ENCODE assay signal across 21 cellular contexts in genomic region chr1:109379907-109380306, GRCh38. TPM values are rescaled to one million over a fixed set of nuclear protein-coding genes. Genes with fewer than 3 reads are reported as not detected.
DNase-seq lines count a peak whose midpoint lies in the region; ATAC-seq and TF ChIP-seq lines count a peak whose summit lies in the region.
"Had no signal": no experiment of that assay in that cellular context is flagged by ENCODE, and none has a peak within 500 bp of the region (broad histone marks: within the 10 kb centered on the region; RNA-seq: fewer than 3 reads in every experiment).

No MANE protein-coding gene starts in this region.

- no peak overlapping the region for H3K9ac ChIP-seq in trophoblast cell (ENCODE audit: low read length)
- H3K9ac ChIP-seq: SK-N-SH had no signal

- no peak for TF ChIP-seq CTCF in right atrium auricular region (IDR thresholded peaks at IDR 0.05)
- no peak for TF ChIP-seq CTCF in coronary artery (IDR thresholded peaks at IDR 0.05)
- TF ChIP-seq CTCF in thoracic aorta (IDR thresholded peaks at IDR 0.05) = no peak

- H2AK5ac ChIP-seq in trophoblast cell (ENCODE audit: low read length) = peak overlapping the region; percentile 68

- no peak overlapping the region for H3K14ac ChIP-seq in trophoblast cell (ENCODE audit: low read length)

- ATAC-seq in thoracic aorta (ENCODE audit: insufficient number of reproducible peaks, low FRiP score, low read depth) = no peak
- ATAC-seq in GM18498 (IDR thresholded peaks at IDR 0.05; ENCODE audit: unreplicated experiment) = no peak
- ATAC-seq in GM21360 (IDR thresholded peaks at IDR 0.05; ENCODE audit: unreplicated experiment) = no peak

- H2BK120ac ChIP-seq in trophoblast cell (ENCODE audit: insufficient read depth, low read length, poor library complexity) = no peak overlapping the region

- H2AFZ ChIP-seq in trophoblast cell (ENCODE audit: insufficient read depth, low read length, poor library complexity) = no peak overlapping the region

- WGBS in trophoblast cell (ENCODE audit: extremely low coverage, insufficient coverage, insufficient read length) = no CpG with 5 or more reads among the region's 3 CpGs

- H3K4me1 ChIP-seq in right atrium auricular region = peaks cover 0 to 53% of the 10 kb centered on the region in 2 donors
- H3K4me1 ChIP-seq in trophoblast cell (ENCODE audit: control insufficient read depth in 1 of 2, insufficient read depth in 2 of 2, low read length in 2 of 2) = peaks cover 2 to 10% of the 10 kb centered on the region in 2 experiments
- H3K4me1 ChIP-seq in thoracic aorta (ENCODE audit: control insufficient read depth in 1 of 2, low read depth in 2 of 2) = peaks cover 61 to 95% of the 10 kb centered on the region in 2 donors
- H3K4me1 ChIP-seq: Peyer's patch had no signal

- H3K27me3 ChIP-seq in right atrium auricular region (no peaks in the 10 kb centered on the region), trophoblast cell (ENCODE audit: insufficient read depth, low read length) (no peaks in the 10 kb centered on the region), thoracic aorta (replicated peaks; ENCODE audit: insufficient read depth) (no peaks in the 10 kb centered on the region)
- H3K27me3 ChIP-seq: Peyer's patch had no signal

- no peak for DNase-seq in right atrium auricular region (ENCODE audit: low spot score)
- DNase-seq in cardiac septum (ENCODE audit: low spot score) = no peak
- no peak for DNase-seq in coronary artery (ENCODE audit: low spot score)
- no peak for DNase-seq in trophoblast cell
- DNase-seq in thoracic aorta (ENCODE audit: low spot score) = no peak
- DNase-seq in NCI-H146 (lab: John Stamatoyannopoulos, UW) = no peak
- DNase-seq: CD4-positive, CD25-positive, alpha-beta regulatory T cell; DMS153; DND-41; NCI-H1048; NCI-H1417; NCI-H1694 treated with DMSO at 0.1 percent for 48 hours; NCI-H2081; NCI-H2227 treated with DMSO at 0.1 percent for 48 hours; NCI-H510A; NCI-H69; Peyer's patch; SIG-M5; SK-N-SH had no signal

- H3K79me1 ChIP-seq in trophoblast cell (ENCODE audit: low read length) = peaks cover 2% of the 10 kb centered on the region

- no peak overlapping the region for H3K4me3 ChIP-seq in right atrium auricular region
- no peak overlapping the region for H3K4me3 ChIP-seq in coronary artery
- no peak overlapping the region for H3K4me3 ChIP-seq in trophoblast cell (ENCODE audit: low read depth, low read length)
- no peak overlapping the region for H3K4me3 ChIP-seq in thoracic aorta
- H3K4me3 ChIP-seq: Peyer's patch had no signal

- H3K9me3 ChIP-seq in right atrium auricular region (no peaks in the 10 kb centered on the region), trophoblast cell (ENCODE audit: insufficient read depth, low read depth, low read length) (no peaks in the 10 kb centered on the region), thoracic aorta (no peaks in the 10 kb centered on the region)
- H3K9me3 ChIP-seq: Peyer's patch, SK-N-SH had no signal

- peak overlapping the region; percentile 94 for H3K4ac ChIP-seq in trophoblast cell (ENCODE audit: low read depth, low read length)

- H2BK5ac ChIP-seq in trophoblast cell (ENCODE audit: low read depth, low read length, poor library complexity) = no peak overlapping the region

- H3K27ac ChIP-seq in right atrium auricular region (peak overlapping the region; percentile 52 to 93), coronary artery (peak overlapping the region; percentile 76 to 96), trophoblast cell (ENCODE audit: low read depth, low read length) (no peak overlapping the region), thoracic aorta (peak overlapping the region; percentile 88 to 89)
- H3K27ac ChIP-seq: Peyer's patch had no signal

- H3K18ac ChIP-seq in trophoblast cell (ENCODE audit: low read length) = peak overlapping the region; percentile 39

- peak overlapping the region; percentile 56 for H4K12ac ChIP-seq in trophoblast cell (ENCODE audit: low read depth, low read length)

- intact Hi-C loops in cardiac septum (cut with DNase I) = no loop called here

- H3K4me2 ChIP-seq in trophoblast cell (ENCODE audit: low read length) = no peak overlapping the region
- H3K4me2 ChIP-seq: SK-N-SH had no signal

- H3K23ac ChIP-seq in trophoblast cell (ENCODE audit: low read length) = no peak overlapping the region

- H4K8ac ChIP-seq in trophoblast cell (ENCODE audit: low read depth, low read length) = no peak overlapping the region

- no peak overlapping the region for H2BK12ac ChIP-seq in trophoblast cell (ENCODE audit: low read length)

- H4K91ac ChIP-seq in trophoblast cell (ENCODE audit: low read depth, low read length) = no peak overlapping the region

- H3K79me2 ChIP-seq in trophoblast cell (ENCODE audit: control insufficient read depth, insufficient read depth, low read length, poor library complexity) = peaks cover 4% of the 10 kb centered on the region

- H3K36me3 ChIP-seq in right atrium auricular region (no peaks in the 10 kb centered on the region), trophoblast cell (ENCODE audit: control insufficient read depth in 1 of 2, insufficient read depth in 2 of 2, low read length in 2 of 2) (peaks cover 2 to 5% of the 10 kb centered on the region in 2 experiments), thoracic aorta (peaks cover 3% of the 10 kb centered on the region)
- H3K36me3 ChIP-seq: Peyer's patch had no signal

RNA-seq across cellular contexts. Expression of gene SORT1, which starts 17.8 kb away (rescaled TPM):
- total RNA-seq in right atrium auricular region (100 to 1,000 TPM; 114 to 120 TPM), cardiac septum (184 TPM), thoracic aorta (100 to 1,000 TPM; 225 to 231 TPM)
- 93.6 and 96.6 TPM in 2 replicates for polyA plus RNA-seq in trophoblast cell (2013)
- polyA plus RNA-seq: CD4-positive, CD25-positive, alpha-beta regulatory T cell had no signal

RNA-seq across cellular contexts. Expression of gene PSMA5, which starts 46.3 kb away (rescaled TPM):
- total RNA-seq in right atrium auricular region (10 to 100 TPM; 19.8 to 27.6 TPM), cardiac septum (60.7 TPM), thoracic aorta (10 to 100 TPM; 17.3 to 20.1 TPM)
- polyA plus RNA-seq in trophoblast cell (2013) = 72.9 and 74.4 TPM in 2 replicates
